ENCODE assay signal across 14 cellular contexts in the genomic region with DNA sequence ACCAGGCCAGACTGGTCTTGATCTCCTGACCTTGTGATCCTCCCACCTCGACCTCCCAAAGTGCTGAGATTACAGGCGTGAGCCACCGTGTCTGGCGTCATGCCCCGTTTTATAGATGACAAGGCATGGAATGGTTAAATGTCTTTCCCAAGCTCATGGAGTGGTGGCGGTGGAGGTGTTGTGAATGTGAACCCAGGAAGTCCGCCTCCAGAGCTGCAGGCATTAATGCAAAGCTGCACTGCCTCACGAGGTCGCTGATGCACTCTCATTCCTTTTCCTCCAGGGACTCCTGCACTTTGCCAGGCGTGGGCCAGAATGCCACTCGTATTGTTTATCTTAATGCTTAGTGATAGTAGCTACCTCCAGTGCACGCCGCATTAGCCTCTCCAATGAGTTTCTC.
DNase-seq lines count a peak whose midpoint lies in the region; ATAC-seq and TF ChIP-seq lines count a peak whose summit lies in the region.
"Had no signal": no experiment of that assay in that cellular context is flagged by ENCODE, and none has a peak within 500 bp of the region (broad histone marks: within the 10 kb centered on the region; RNA-seq: fewer than 3 reads in every experiment).

No MANE protein-coding gene starts in this region.

- H3K27me3 Mint-ChIP-seq in GM23338 (ENCODE audit: insufficient read depth, low read depth, poor library complexity) (peaks cover 2% of the 10 kb centered on the region), neural progenitor cell (ENCODE audit: insufficient read depth, low read depth) (no peaks in the 10 kb centered on the region)
- H3K27me3 Mint-ChIP-seq: activated CD8-positive, alpha-beta T cell treated with anti-CD3 and anti-CD28 coated beads for 36 hours; CD4-positive, CD25-positive, alpha-beta regulatory T cell had no signal

- H3K36me3 ChIP-seq in GM23338 (ENCODE audit: insufficient read depth) (no peaks in the 10 kb centered on the region), neural progenitor cell (no peaks in the 10 kb centered on the region)

- no peaks in the 10 kb centered on the region for H3K9me2 ChIP-seq in GM23338 (ENCODE audit: insufficient read depth)

- H3K36me3 Mint-ChIP-seq in GM23338 (ENCODE audit: low read depth) (no peaks in the 10 kb centered on the region), neural progenitor cell (peaks cover 4% of the 10 kb centered on the region)

- H3K27ac Mint-ChIP-seq in GM23338 (0 out of 2 replicates have a peak overlapping the region, but pooled peaks have one; percentile 19), neural progenitor cell (peak overlapping the region; percentile 65)
- H3K27ac Mint-ChIP-seq: activated CD8-positive, alpha-beta T cell treated with anti-CD3 and anti-CD28 coated beads for 36 hours; CD4-positive, CD25-positive, alpha-beta regulatory T cell had no signal

- H3K9me3 Mint-ChIP-seq in GM23338 (no peaks in the 10 kb centered on the region; the same call in 2 of the 3 replicates), neural progenitor cell (peaks cover 3% of the 10 kb centered on the region)
- H3K9me3 Mint-ChIP-seq: activated CD8-positive, alpha-beta T cell treated with anti-CD3 and anti-CD28 coated beads for 36 hours; CD4-positive, CD25-positive, alpha-beta regulatory T cell had no signal

- H3K4me2 ChIP-seq in GM23338, result no peak overlapping the region
- H3K4me2 ChIP-seq in neural progenitor cell, result no peak overlapping the region
- H3K4me2 ChIP-seq: PC-9 had no signal

- H3K4me1 Mint-ChIP-seq in GM23338 (peaks cover 9% of the 10 kb centered on the region), neural progenitor cell (peaks cover 9% of the 10 kb centered on the region)

- H4K20me1 ChIP-seq in GM23338 (replicated peaks; ENCODE audit: insufficient read depth) (no peaks in the 10 kb centered on the region), neural progenitor cell (ENCODE audit: low read depth) (no peaks in the 10 kb centered on the region)

- H3K4me3 ChIP-seq in GM23338, result no peak overlapping the region
- H3K4me3 ChIP-seq in right cardiac atrium (ENCODE audit: low read length), result no peak overlapping the region
- no peak overlapping the region for H3K4me3 ChIP-seq in neural progenitor cell
- H3K4me3 ChIP-seq: PC-9 had no signal

- no peaks in the 10 kb centered on the region for H3K79me2 ChIP-seq in GM23338 (replicated peaks; ENCODE audit: insufficient read depth)
- no peaks in the 10 kb centered on the region for H3K79me2 ChIP-seq in neural progenitor cell (ENCODE audit: low read depth)

- DNase-seq in GM23338 (ENCODE audit: low spot score), result peak; percentile 61
- DNase-seq in NCI-H510A (lab: John Stamatoyannopoulos, UW), result peak; percentile 72
- no peak for DNase-seq in right cardiac atrium
- peak; percentile 73 for DNase-seq in neural progenitor cell (ENCODE audit: low spot score)
- DNase-seq in activated CD4-positive, alpha-beta T cell treated with anti-CD3 and anti-CD28 coated beads for 4 hours, result no peak
- DNase-seq: activated CD8-positive, alpha-beta T cell treated with anti-CD3 and anti-CD28 coated beads for 36 hours; activated naive CD4-positive, alpha-beta T cell; CD4-positive, CD25-positive, alpha-beta regulatory T cell; NCI-H1694 treated with DMSO at 0.1 percent for 48 hours; PC-9 had no signal

- H3K9ac ChIP-seq in neural progenitor cell, result no peak overlapping the region
- H3K9ac ChIP-seq: parathyroid adenoma had no signal

- H3F3A ChIP-seq in GM23338 (replicated peaks; ENCODE audit: low read depth) (no peaks in the 10 kb centered on the region), neural progenitor cell (ENCODE audit: low read depth) (no peaks in the 10 kb centered on the region)

- no peaks in the 10 kb centered on the region for H3K27me3 ChIP-seq in GM23338 (ENCODE audit: insufficient read depth)
- no peaks in the 10 kb centered on the region for H3K27me3 ChIP-seq in right cardiac atrium (ENCODE audit: control insufficient read depth, insufficient read depth)
- H3K27me3 ChIP-seq in neural progenitor cell, result no peaks in the 10 kb centered on the region

- H3K27ac ChIP-seq in GM23338 (ENCODE audit: low read depth) (no peak overlapping the region), right cardiac atrium (ENCODE audit: low read length) (no peak overlapping the region), neural progenitor cell (no peak overlapping the region)
- H3K27ac ChIP-seq: parathyroid adenoma, PC-9 had no signal

- intact Hi-C loops in right cardiac atrium (cut with DNase I), result loop anchor here in 1 of 4 donors (10.0 kb wide), 1 partner anchor 186 kb away; no protein-coding TSS in a partner anchor

- H3K9me3 ChIP-seq in right cardiac atrium (ENCODE audit: control insufficient read depth, low read length), result no peaks in the 10 kb centered on the region
- no peaks in the 10 kb centered on the region for H3K9me3 ChIP-seq in neural progenitor cell (ENCODE audit: low read depth)

- TF ChIP-seq CTCF in GM23338 (conservative IDR thresholded peaks at IDR 0.05; ENCODE audit: low read depth in 2 of 2) (peak in 1 of 2 experiments; percentile 71; a peak in 2 of 4 replicates), neural progenitor cell (IDR thresholded peaks at IDR 0.05) (peak; percentile 59)

- H2AFZ ChIP-seq in GM23338 (no peak overlapping the region), neural progenitor cell (replicated peaks) (no peak overlapping the region)
- H2AFZ ChIP-seq: parathyroid adenoma, PC-9 had no signal

- WGBS in right cardiac atrium, result 63% methylated on average over 13 of the region's 13 CpGs

- H3K4me1 ChIP-seq in GM23338 (ENCODE audit: insufficient read depth), result no peaks in the 10 kb centered on the region
- no peaks in the 10 kb centered on the region for H3K4me1 ChIP-seq in right cardiac atrium (ENCODE audit: control insufficient read depth, insufficient read depth, low read length)
- peaks cover 30% of the 10 kb centered on the region for H3K4me1 ChIP-seq in neural progenitor cell
- H3K4me1 ChIP-seq: parathyroid adenoma had no signal

- ATAC-seq in GM23338 (peak; percentile 95), right cardiac atrium (peak; percentile 41 to 46), GM18868 (IDR thresholded peaks at IDR 0.05; ENCODE audit: unreplicated experiment) (no peak), HG03159 (IDR thresholded peaks at IDR 0.05; ENCODE audit: unreplicated experiment) (no peak), GM21825 (IDR thresholded peaks at IDR 0.05; ENCODE audit: unreplicated experiment) (no peak)
- ATAC-seq: activated CD8-positive, alpha-beta T cell treated with anti-CD3 and anti-CD28 coated beads for 36 hours had no signal

- H3K4me3 Mint-ChIP-seq in GM23338, result no peak overlapping the region
- H3K4me3 Mint-ChIP-seq in neural progenitor cell, result no peak overlapping the region
- H3K4me3 Mint-ChIP-seq: activated CD8-positive, alpha-beta T cell treated with anti-CD3 and anti-CD28 coated beads for 36 hours; CD4-positive, CD25-positive, alpha-beta regulatory T cell had no signal

TF ChIP-seq in GM23338, 12 proteins besides CTCF, POLR2A, EP300 and RAD21 (continues in another document):
- TF ChIP-seq, protein P1, sequence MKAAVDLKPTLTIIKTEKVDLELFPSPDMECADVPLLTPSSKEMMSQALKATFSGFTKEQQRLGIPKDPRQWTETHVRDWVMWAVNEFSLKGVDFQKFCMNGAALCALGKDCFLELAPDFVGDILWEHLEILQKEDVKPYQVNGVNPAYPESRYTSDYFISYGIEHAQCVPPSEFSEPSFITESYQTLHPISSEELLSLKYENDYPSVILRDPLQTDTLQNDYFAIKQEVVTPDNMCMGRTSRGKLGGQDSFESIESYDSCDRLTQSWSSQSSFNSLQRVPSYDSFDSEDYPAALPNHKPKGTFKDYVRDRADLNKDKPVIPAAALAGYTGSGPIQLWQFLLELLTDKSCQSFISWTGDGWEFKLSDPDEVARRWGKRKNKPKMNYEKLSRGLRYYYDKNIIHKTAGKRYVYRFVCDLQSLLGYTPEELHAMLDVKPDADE (IDR thresholded peaks at IDR 0.05), result no peak
- TF ChIP-seq EZH2phosphoT487 (IDR thresholded peaks at IDR 0.05; ENCODE audit: unreplicated experiment) (no peak), NANOG (IDR thresholded peaks at IDR 0.05; ENCODE audit: borderline replicate concordance) (no peak)
- TF ChIP-seq, protein P2, sequence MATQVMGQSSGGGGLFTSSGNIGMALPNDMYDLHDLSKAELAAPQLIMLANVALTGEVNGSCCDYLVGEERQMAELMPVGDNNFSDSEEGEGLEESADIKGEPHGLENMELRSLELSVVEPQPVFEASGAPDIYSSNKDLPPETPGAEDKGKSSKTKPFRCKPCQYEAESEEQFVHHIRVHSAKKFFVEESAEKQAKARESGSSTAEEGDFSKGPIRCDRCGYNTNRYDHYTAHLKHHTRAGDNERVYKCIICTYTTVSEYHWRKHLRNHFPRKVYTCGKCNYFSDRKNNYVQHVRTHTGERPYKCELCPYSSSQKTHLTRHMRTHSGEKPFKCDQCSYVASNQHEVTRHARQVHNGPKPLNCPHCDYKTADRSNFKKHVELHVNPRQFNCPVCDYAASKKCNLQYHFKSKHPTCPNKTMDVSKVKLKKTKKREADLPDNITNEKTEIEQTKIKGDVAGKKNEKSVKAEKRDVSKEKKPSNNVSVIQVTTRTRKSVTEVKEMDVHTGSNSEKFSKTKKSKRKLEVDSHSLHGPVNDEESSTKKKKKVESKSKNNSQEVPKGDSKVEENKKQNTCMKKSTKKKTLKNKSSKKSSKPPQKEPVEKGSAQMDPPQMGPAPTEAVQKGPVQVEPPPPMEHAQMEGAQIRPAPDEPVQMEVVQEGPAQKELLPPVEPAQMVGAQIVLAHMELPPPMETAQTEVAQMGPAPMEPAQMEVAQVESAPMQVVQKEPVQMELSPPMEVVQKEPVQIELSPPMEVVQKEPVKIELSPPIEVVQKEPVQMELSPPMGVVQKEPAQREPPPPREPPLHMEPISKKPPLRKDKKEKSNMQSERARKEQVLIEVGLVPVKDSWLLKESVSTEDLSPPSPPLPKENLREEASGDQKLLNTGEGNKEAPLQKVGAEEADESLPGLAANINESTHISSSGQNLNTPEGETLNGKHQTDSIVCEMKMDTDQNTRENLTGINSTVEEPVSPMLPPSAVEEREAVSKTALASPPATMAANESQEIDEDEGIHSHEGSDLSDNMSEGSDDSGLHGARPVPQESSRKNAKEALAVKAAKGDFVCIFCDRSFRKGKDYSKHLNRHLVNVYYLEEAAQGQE (IDR thresholded peaks at IDR 0.05; ENCODE audit: unreplicated experiment), result no peak

Comparison
In these comparisons a context has a peak if more than half of its experiments do, and no peak if none do; other contexts are left out.
1. ATAC-seq: peak in GM23338 (single experiment) and right cardiac atrium (2 of 2); none in GM18868 (single experiment), HG03159 (single experiment) and GM21825 (single experiment).
2. DNase-seq: peak in GM23338 (single experiment), NCI-H510A (single experiment) and neural progenitor cell (single experiment); none in right cardiac atrium (0 of 3) and activated CD4-positive, alpha-beta T cell treated with anti-CD3 and anti-CD28 coated beads for 4 hours (0 of 2).